Comparison of ENCODE assay signal across 10 cellular contexts in genomic region chr15:45640610-45641009, GRCh38. TPM values are rescaled to one million over a fixed set of nuclear protein-coding genes. Genes with fewer than 3 reads are reported as not detected.
DNase-seq lines count a peak whose midpoint lies in the region; ATAC-seq and TF ChIP-seq lines count a peak whose summit lies in the region.
"Had no signal": no experiment of that assay in that cellular context is flagged by ENCODE, and none has a peak within 500 bp of the region (broad histone marks: within the 10 kb centered on the region; RNA-seq: fewer than 3 reads in every experiment).

No MANE protein-coding gene starts in this region.

- DNase-seq in AG09309 (ENCODE audit: low read depth) = peak; percentile 86
- peak; percentile 9 for DNase-seq in NCI-H460 (ENCODE audit: extremely low read depth, low read depth)
- peak; percentile 96 for DNase-seq in epithelial cell of prostate (ENCODE audit: low read depth, low spot score)
- peak; percentile 84 for DNase-seq in osteoblast (ENCODE audit: insufficient read length, low spot score, missing footprints)
- DNase-seq in germinal center (ENCODE audit: low spot score) = no peak
- DNase-seq in NCI-H446 (lab: John Stamatoyannopoulos, UW) = no peak
- DNase-seq in Caco-2 = no peak
- DNase-seq: SHP77 treated with DMSO at 0.1 percent for 48 hours had no signal

- H3K4me3 Mint-ChIP-seq in Caco-2 (ENCODE audit: unreplicated experiment) = no peak overlapping the region

- no peaks in the 10 kb centered on the region for H3K36me3 ChIP-seq in osteoblast (ENCODE audit: insufficient read depth, low read length)
- H3K36me3 ChIP-seq in Caco-2 (ENCODE audit: control insufficient read depth, insufficient read depth, low read length) = no peaks in the 10 kb centered on the region

- H3K27me3 ChIP-seq in osteoblast (ENCODE audit: insufficient read depth, low read length) (no peaks in the 10 kb centered on the region), Caco-2 (replicated peaks; ENCODE audit: control insufficient read depth, insufficient read depth, low read length) (no peaks in the 10 kb centered on the region)

- H3K4me3 ChIP-seq in AG09309 (ENCODE audit: control insufficient read depth, low read depth, low read length) (no peak overlapping the region), osteoblast (ENCODE audit: insufficient read depth, low read length) (peak overlapping the region; percentile 17), Caco-2 (ENCODE audit: low read depth, low read length) (no peak overlapping the region)
- H3K4me3 ChIP-seq: K562 had no signal

- intact Hi-C loops in Caco-2 (cut with micrococcal nuclease; ENCODE audit: unreplicated experiment) = loop anchor here (10.0 kb wide), 1 partner anchor 154 kb away; no protein-coding TSS in a partner anchor

- no peaks in the 10 kb centered on the region for H4K20me1 ChIP-seq in osteoblast (ENCODE audit: insufficient read depth, low read length)

- ATAC-seq in GM21717 (IDR thresholded peaks at IDR 0.05; ENCODE audit: unreplicated experiment) = no peak
- ATAC-seq: K562 had no signal

- H3K4me1 ChIP-seq in osteoblast (ENCODE audit: insufficient read depth, low read length) (peaks cover 66% of the 10 kb centered on the region), Caco-2 (peaks cover 49% of the 10 kb centered on the region)

- CTCF ChIA-PET in Caco-2 (lab: Charles Lee) = interaction anchor here (1.7 kb wide), 1 partner anchor 65 kb away, joined by 6 read pairs; no protein-coding TSS in a partner anchor

- peaks cover 53% of the 10 kb centered on the region for H3K79me2 ChIP-seq in osteoblast (ENCODE audit: insufficient read depth, low read length)

- no peak overlapping the region for H3K27ac Mint-ChIP-seq in Caco-2 (ENCODE audit: unreplicated experiment)

- H3K4me2 ChIP-seq in osteoblast (ENCODE audit: insufficient read depth, low read length) = peak overlapping the region; percentile 78

- no peaks in the 10 kb centered on the region for H3K36me3 Mint-ChIP-seq in Caco-2 (ENCODE audit: insufficient read depth, unreplicated experiment)

- BruUV-seq in Caco-2 (replicated peaks; lab: Mats Ljungman, UMichigan) = no TSS peak

- TF ChIP-seq CTCF in AG09309 (IDR thresholded peaks at IDR 0.05; ENCODE audit: control insufficient read depth, insufficient read depth, low read depth, low read length, missing control alignments) (no peak), osteoblast (IDR thresholded peaks at IDR 0.05; ENCODE audit: extremely low read depth, low read depth, low read length) (no peak), Caco-2 (IDR thresholded peaks at IDR 0.05; ENCODE audit: insufficient read depth in 1 of 2, low read depth in 1 of 2, low read length in 1 of 2, severe bottlenecking in 1 of 2, unreplicated experiment in 1 of 2) (no peak)

- H3K27me3 Mint-ChIP-seq in Caco-2 (ENCODE audit: insufficient read depth, unreplicated experiment) = no peaks in the 10 kb centered on the region

- peaks cover 42% of the 10 kb centered on the region for H3K4me1 Mint-ChIP-seq in Caco-2 (ENCODE audit: low read depth, unreplicated experiment)

- H3K27ac ChIP-seq in epithelial cell of prostate (peak overlapping the region; percentile 99), osteoblast (ENCODE audit: low read depth, low read length) (peak overlapping the region; percentile 94)

- POLR2A ChIA-PET in Caco-2 (lab: Charles Lee) = no interaction called here

- no peak overlapping the region for H2AFZ ChIP-seq in osteoblast (ENCODE audit: low read length)

- H3K9me3 ChIP-seq in osteoblast (ENCODE audit: low read depth, low read length) (no peaks in the 10 kb centered on the region), Caco-2 (no peaks in the 10 kb centered on the region)

- H3K9me3 Mint-ChIP-seq in Caco-2 (ENCODE audit: unreplicated experiment) = peaks cover 9% of the 10 kb centered on the region

RNA-seq across cellular contexts. Expression of gene SQOR, which starts 5.8 kb away (rescaled TPM):
- total RNA-seq in NCI-H460 (2014; rRNA removed; shearing (Covaris generic)) = 22.3 and 23.6 TPM in 2 replicates
- 8.7 and 14.3 TPM in 2 replicates for polyA plus RNA-seq in NCI-H460 (2014; cell fraction: nucleus; rRNA removed)
- total RNA-seq in osteoblast (122 and 134 TPM in 2 replicates), Caco-2 (2022) (5.0 and 7.5 TPM in 2 replicates)

RNA-seq across cellular contexts. Expression of gene BLOC1S6, which starts 53.4 kb away (rescaled TPM):
- total RNA-seq in NCI-H460 (2014; rRNA removed; shearing (Covaris generic)) = 55.5 and 57.4 TPM in 2 replicates
- polyA plus RNA-seq in NCI-H460 (2014; cell fraction: nucleus; rRNA removed) = 36.6 and 50.6 TPM in 2 replicates
- total RNA-seq in osteoblast (103 and 104 TPM in 2 replicates), Caco-2 (2022) (37.0 and 40.3 TPM in 2 replicates)

Comparison
In these comparisons a context has a peak if more than half of its experiments do, and no peak if none do; other contexts are left out.
1. DNase-seq: peak in AG09309 (single experiment), NCI-H460 (single experiment), epithelial cell of prostate (single experiment) and osteoblast (single experiment); none in germinal center (single experiment), NCI-H446 (0 of 2) and Caco-2 (0 of 2).